ENCODE assay signal across 8 cellular contexts in the genomic region with DNA sequence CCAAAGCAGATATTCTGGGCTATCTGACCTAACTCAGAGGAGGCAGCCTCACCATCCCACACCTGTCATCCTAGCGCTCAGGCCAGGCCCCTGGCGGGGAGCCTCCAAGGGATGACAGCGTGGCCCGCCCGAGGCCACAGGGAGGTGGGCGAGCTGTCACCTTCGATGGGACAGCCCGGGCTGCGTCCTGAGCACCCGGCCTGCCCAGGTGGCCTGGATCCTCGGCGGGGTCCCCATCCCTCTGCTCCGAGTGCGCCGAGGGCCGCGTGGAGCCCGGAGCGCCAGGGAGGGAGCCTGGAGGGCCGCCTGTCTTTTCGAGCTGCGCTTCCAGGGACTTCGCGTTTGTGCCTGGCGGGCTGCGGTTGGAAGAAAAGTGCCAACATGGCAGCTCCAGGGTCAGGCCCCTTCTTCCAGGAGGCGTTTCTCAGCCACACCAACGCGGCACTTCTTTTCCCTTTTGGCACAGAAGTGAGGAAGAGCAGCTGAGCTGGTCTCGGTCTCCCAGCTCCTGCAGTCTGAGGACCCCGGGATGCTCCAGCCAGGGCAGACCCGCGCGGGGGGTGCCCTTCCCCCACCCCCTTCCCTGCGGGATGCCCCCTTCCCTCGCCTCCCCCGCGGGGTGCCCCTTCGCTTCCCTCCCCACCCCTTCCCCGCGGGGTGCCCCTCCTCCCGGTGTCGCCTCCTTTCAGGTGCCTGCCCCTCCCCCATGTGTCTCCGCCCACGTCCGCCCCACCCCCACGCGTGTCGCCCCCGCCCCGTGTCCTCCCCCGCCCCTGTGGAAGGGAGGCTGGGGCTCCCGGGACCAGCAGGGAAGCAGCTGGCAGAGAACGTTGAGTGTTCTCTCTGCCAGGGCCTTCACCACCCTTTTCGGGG. TPM values are rescaled to one million over a fixed set of nuclear protein-coding genes. Genes with fewer than 3 reads are reported as not detected.
DNase-seq lines count a peak whose midpoint lies in the region; ATAC-seq, FAIRE-seq and TF ChIP-seq lines count a peak whose summit lies in the region.

No MANE protein-coding gene starts in this region.

- H2AFZ ChIP-seq in GM23248: peak overlapping the region; percentile 95
- peak overlapping the region; percentile 94 for H2AFZ ChIP-seq in GM12878 (ENCODE audit: control insufficient read depth, low read depth, low read length)

- BruUV-seq in Caco-2 (replicated peaks; lab: Mats Ljungman, UMichigan) (no TSS peak), GM12878 (replicated peaks; lab: Mats Ljungman, UMichigan) (no TSS peak)

- no peak for TF ChIP-seq POLR2A in GM12878 (IDR thresholded peaks at IDR 0.05; ENCODE audit: low read depth, low read length)

- FAIRE-seq in GM12878 (lab: Jason Lieb, UNC): no peak

- peak overlapping the region; percentile 77 for H3K4me2 ChIP-seq in GM23248 (ENCODE audit: unreplicated experiment)
- H3K4me2 ChIP-seq in GM12878 (ENCODE audit: control insufficient read depth, insufficient read depth): peak overlapping the region; percentile 86

- H3K4me1 ChIP-seq in Caco-2 (peaks cover 19% of the 10 kb centered on the region), GM23248 (ENCODE audit: insufficient read depth) (no peaks in the 10 kb centered on the region), SJCRH30 (no peaks in the 10 kb centered on the region), GM12878 (ENCODE audit: control insufficient read depth, insufficient read depth, low read length) (no peaks in the 10 kb centered on the region)

- no peak for TF ChIP-seq CTCF in Caco-2 (IDR thresholded peaks at IDR 0.05; ENCODE audit: insufficient read depth in 1 of 2, low read depth in 1 of 2, low read length in 1 of 2, severe bottlenecking in 1 of 2, unreplicated experiment in 1 of 2)
- peak in 2 of 3 experiments; percentile 17 to 38; a peak in 1 of 6 replicates for TF ChIP-seq CTCF in GM12878 (IDR thresholded peaks at IDR 0.05 in 2 of 3, conservative IDR thresholded peaks at IDR 0.05 in 1 of 3; ENCODE audit: control insufficient read depth in 2 of 3, extremely low read depth in 1 of 3, insufficient read depth in 1 of 3, low read depth in 3 of 3, low read length in 3 of 3)

- TF ChIP-seq RAD21 in GM12878 (IDR thresholded peaks at IDR 0.05; ENCODE audit: insufficient read depth, low read depth, low read length): no peak

- no peaks in the 10 kb centered on the region for H3K9me2 ChIP-seq in GM23248 (ENCODE audit: insufficient read depth)

- no peaks in the 10 kb centered on the region for H3K79me2 ChIP-seq in GM23248 (ENCODE audit: insufficient read depth)
- no peaks in the 10 kb centered on the region for H3K79me2 ChIP-seq in GM12878 (ENCODE audit: control insufficient read depth, insufficient read depth, low read length)

- H3K27ac ChIP-seq in GM23248 (peak overlapping the region; percentile 81), SJCRH30 (peak overlapping the region; percentile 46), GM12878 (ENCODE audit: control insufficient read depth, insufficient read depth) (no peak overlapping the region), skin epidermis (peak overlapping the region; percentile 54 to 92 (median 78))

- H3K4me3 Mint-ChIP-seq in Caco-2 (ENCODE audit: unreplicated experiment): peak overlapping the region; percentile 90

- no peaks in the 10 kb centered on the region for H3K9me3 ChIP-seq in Caco-2
- H3K9me3 ChIP-seq in GM23248 (ENCODE audit: low read depth): no peaks in the 10 kb centered on the region
- H3K9me3 ChIP-seq in SJCRH30 (replicated peaks): no peaks in the 10 kb centered on the region
- no peaks in the 10 kb centered on the region for H3K9me3 ChIP-seq in GM12878 (replicated peaks; ENCODE audit: control insufficient read depth, insufficient read depth, low read length)
- no peaks in the 10 kb centered on the region for H3K9me3 ChIP-seq in iPS-18c (ENCODE audit: control insufficient read depth, insufficient read depth, low read length)

- SMC1A ChIA-PET in GM12878 (lab: Charles Lee; ENCODE audit: uncharacterized antibody, unreplicated experiment): no interaction called here

- CTCF ChIA-PET in Caco-2 (lab: Charles Lee) (interaction anchor here (0.6 to 1.7 kb wide), 5 partner anchors 10 to 449 kb away, joined by 3 to 11 read pairs (median 3); no protein-coding TSS in a partner anchor), GM12878 (lab: Yijun Ruan, JAX) (interaction anchor here (0.6 kb wide), 1 partner anchor 148 kb away, joined by 3 read pairs; no protein-coding TSS in a partner anchor)

- H3K27me3 ChIP-seq in Caco-2 (replicated peaks; ENCODE audit: control insufficient read depth, insufficient read depth, low read length) (no peaks in the 10 kb centered on the region), GM23248 (replicated peaks; ENCODE audit: insufficient read depth) (no peaks in the 10 kb centered on the region), SJCRH30 (no peaks in the 10 kb centered on the region), GM12878 (replicated peaks in 1 of 2; ENCODE audit: control insufficient read depth in 2 of 2, insufficient read depth in 2 of 2, low read length in 1 of 2) (no peaks in the 10 kb centered on the region)

- RAD21 ChIA-PET in GM12878 (lab: Charles Lee; ENCODE audit: unreplicated experiment): no interaction called here

- peaks cover 25% of the 10 kb centered on the region for H3K36me3 Mint-ChIP-seq in Caco-2 (ENCODE audit: insufficient read depth, unreplicated experiment)

- DNase-seq in Caco-2 (peak in 1 of 2 experiments; percentile 37), GM23248 (peak; percentile 75), SJCRH30 (peak; percentile 64 to 70), GM12878 (ENCODE audit: low read depth, low spot score) (no peak), NCI-H510A (lab: John Stamatoyannopoulos, UW) (no peak), D341Med (ENCODE audit: low spot score) (no peak)

- peaks cover 9% of the 10 kb centered on the region for H3K4me1 Mint-ChIP-seq in Caco-2 (ENCODE audit: low read depth, unreplicated experiment)

- TF ChIP-seq EP300 in GM12878 (IDR thresholded peaks at IDR 0.05; ENCODE audit: borderline replicate concordance in 1 of 2, control insufficient read depth in 1 of 2, low read depth in 2 of 2, low read length in 2 of 2): no peak

- intact Hi-C loops in Caco-2 (cut with micrococcal nuclease; ENCODE audit: unreplicated experiment) (no loop called here), GM12878 (cut with micrococcal nuclease; ENCODE audit: unreplicated experiment) (no loop called here)

- peak overlapping the region; percentile 90 for H3K9ac ChIP-seq in GM23248
- H3K9ac ChIP-seq in GM12878 (ENCODE audit: control insufficient read depth, insufficient read depth, low read length): peak overlapping the region; percentile 39; the same call in 1 of the 2 replicates

- H3K27ac Mint-ChIP-seq in Caco-2 (ENCODE audit: unreplicated experiment): peak overlapping the region; percentile 88

- in situ Hi-C loops in GM23248 (cut with MboI): no loop called here
- in situ Hi-C loops in GM12878 (cut with MboI): no loop called here

- H3F3A ChIP-seq in GM23248 (ENCODE audit: insufficient read depth): peaks cover 9% of the 10 kb centered on the region; the same call in 1 of the 2 replicates

- 6 to 7% methylated on average over 35 to 51 of the region's 55 CpGs for WGBS in GM23248 (ENCODE audit: low coverage in 1 of 2, low lambda C conversion rate in 2 of 2, missing lambda C conversion rate in 2 of 2), 2 experiments
- 28% methylated on average over 41 of the region's 55 CpGs for WGBS in GM12878 (ENCODE audit: insufficient coverage, insufficient replicate concordance, low lambda C conversion rate, missing lambda C conversion rate)

- no peaks in the 10 kb centered on the region for H3K9me3 Mint-ChIP-seq in Caco-2 (ENCODE audit: unreplicated experiment)

- POLR2A ChIA-PET in Caco-2 (lab: Charles Lee) (interaction anchor here (0.5 to 0.6 kb wide), 2 partner anchors 450 to 1026 kb away, joined by 3 to 7 read pairs; no protein-coding TSS in a partner anchor), GM12878 (lab: Charles Lee) (no interaction called here)

- H3K27me3 Mint-ChIP-seq in Caco-2 (ENCODE audit: insufficient read depth, unreplicated experiment): no peaks in the 10 kb centered on the region

- H4K20me1 ChIP-seq in GM23248 (ENCODE audit: insufficient read depth) (no peaks in the 10 kb centered on the region), GM12878 (ENCODE audit: control insufficient read depth, insufficient read depth) (no peaks in the 10 kb centered on the region)

- H3K36me3 ChIP-seq in Caco-2 (ENCODE audit: control insufficient read depth, insufficient read depth, low read length) (no peaks in the 10 kb centered on the region), GM23248 (ENCODE audit: low read depth) (no peaks in the 10 kb centered on the region), SJCRH30 (no peaks in the 10 kb centered on the region), GM12878 (ENCODE audit: control insufficient read depth in 2 of 2, insufficient read depth in 2 of 2, low read length in 1 of 2) (no peaks in the 10 kb centered on the region)

- peak overlapping the region; percentile 37 for H3K4me3 ChIP-seq in Caco-2 (ENCODE audit: low read depth, low read length)
- peak overlapping the region; percentile 79 for H3K4me3 ChIP-seq in GM23248
- peak overlapping the region; percentile 60 for H3K4me3 ChIP-seq in SJCRH30
- H3K4me3 ChIP-seq in GM12878: peak overlapping the region; percentile 68; the same call in 1 of the 2 replicates
- peak overlapping the region; percentile 71 for H3K4me3 ChIP-seq in iPS-18c (ENCODE audit: insufficient read depth, low read depth, low read length)
- H3K4me3 ChIP-seq in skin epidermis: peak overlapping the region; percentile 53 to 74 (median 63)

- ATAC-seq in GM12878: peak; percentile 82

RNA-seq across cellular contexts. Expression of gene GJA3, which starts 42.3 kb away (rescaled TPM):
- 0.09 and 0.11 TPM in 2 replicates for total RNA-seq in Caco-2 (2022)
- total RNA-seq in GM23248 (2014; rRNA removed; shearing (Covaris generic)): 5.5 and 5.8 TPM in 2 replicates
- polyA plus RNA-seq in GM23248 (2016; fragmentation: Nextera tagmentation; extraction: Ambion mirVana): 1.9 and 2.1 TPM in 2 replicates
- total RNA-seq in SJCRH30 (2014; rRNA removed; shearing (Covaris generic)): not detected in 2 replicates
- total RNA-seq in GM12878 (2013; cell fraction: nucleolus; rRNA removed): not detected in 2 replicates
- total RNA-seq in GM12878 (2014; rRNA removed): 0.11 TPM in 1 of 2 replicates, not detected in the other
- total RNA-seq in GM12878 (2014; rRNA removed; fragmentation: Illumina TruSeq; extraction: Trizol): 0.05 TPM in 1 of 2 replicates, not detected in the other
- total RNA-seq in GM12878 (2021): not detected in 2 replicates
- polyA plus RNA-seq in GM12878 (2011; ENCODE audit: low read depth): not detected
- polyA plus RNA-seq in GM12878 (2011; rRNA removed): 0.08 and 0.17 TPM in 2 replicates
- polyA plus RNA-seq in GM12878 (2011; cell fraction: cytosol; rRNA removed): 0.07 and 0.12 TPM in 2 replicates
- 0.07 and 0.10 TPM in 2 replicates for polyA plus RNA-seq in GM12878 (2011; cell fraction: nucleus; rRNA removed)
- 0.08 and 0.13 TPM in 2 replicates for polyA plus RNA-seq in GM12878 (2012)
- polyA plus RNA-seq in GM12878 (2014; fragmentation: Illumina TruSeq; extraction: Trizol): 0.04 TPM in 1 of 2 replicates, not detected in the other
- not detected for polyA plus RNA-seq in GM12878 (2014; fragmentation: Nextera tagmentation; extraction: Ambion mirVana)
- polyA plus RNA-seq in GM12878 (2014; rRNA removed): 0.03 TPM in 2 replicates
- under 1 TPM in 1 of 2 experiments, not detected in 1; 0.03 TPM for polyA plus RNA-seq in GM12878 (2016; fragmentation: Nextera tagmentation; extraction: Ambion mirVana)
- 0.07 and 0.26 TPM in 2 replicates for polyA minus RNA-seq in GM12878 (2011; rRNA and poly(A)+ RNA removed)
- polyA minus RNA-seq in GM12878 (2011; cell fraction: cytosol; rRNA and poly(A)+ RNA removed): not detected in 2 replicates
- polyA minus RNA-seq in GM12878 (2011; cell fraction: nucleus; rRNA and poly(A)+ RNA removed): under 0.01 TPM in 1 of 2 replicates, not detected in the other

Comparison
In these comparisons a context has a peak if more than half of its experiments do, and no peak if none do; other contexts are left out.
1. DNase-seq: peak in GM23248 (single experiment) and SJCRH30 (2 of 2); none in GM12878 (single experiment), NCI-H510A (single experiment) and D341Med (single experiment).
2. CTCF ChIP-seq: peak in GM12878 (2 of 3); none in Caco-2 (0 of 2).
3. Peak in every context shown above with its lines, with median percentiles within 50 percentile points of each other: H3K4me3 ChIP-seq.